8 cellular contexts compared by ENCODE assay signal in genomic region chr1:113871597-113872113, GRCh38. TPM values are rescaled to one million over a fixed set of nuclear protein-coding genes. Genes with fewer than 3 reads are reported as not detected.
DNase-seq lines count a peak whose midpoint lies in the region; ATAC-seq and TF ChIP-seq lines count a peak whose summit lies in the region.

Gene PTPN22 (minus strand): TSS chr1:113871712.

- H3K36me3 Mint-ChIP-seq in activated T-cell treated with anti-CD3 and anti-CD28 coated beads, Interleukin-2, amount 50 U/mL, for 4 hours (ENCODE audit: insufficient read depth): peaks cover 13% of the 10 kb centered on the region

- peaks cover 62% of the 10 kb centered on the region for H3K4me1 ChIP-seq in OCI-LY7 (ENCODE audit: insufficient read depth, low read length, poor library complexity, severe bottlenecking)

- peak; percentile 91 for DNase-seq in OCI-LY7 (ENCODE audit: low spot score)
- DNase-seq in activated T-cell treated with anti-CD3 and anti-CD28 coated beads, Interleukin-2, amount 50 U/mL, for 4 hours: peak; percentile 73
- DNase-seq in globus pallidus (ENCODE audit: low spot score): peak; percentile 45
- peak; percentile 89 for DNase-seq in stimulated activated CD4-positive, alpha-beta T cell treated with anti-CD3 and anti-CD28 coated beads, Interleukin-1b, Interleukin-23, amount 100 ng/mL, for 48 hours
- no peak for DNase-seq in HuH-7 (ENCODE audit: low spot score)
- no peak for DNase-seq in mesenteric fat pad (ENCODE audit: low spot score)

- TF ChIP-seq CTCF in OCI-LY7 (conservative IDR thresholded peaks at IDR 0.05; ENCODE audit: low read length): no peak

- intact Hi-C loops in OCI-LY7 (cut with micrococcal nuclease; ENCODE audit: unreplicated experiment): loop anchor here (1.0 to 5.0 kb wide), 4 partner anchors 34 to 59 kb away; partner anchors contain the start of genes DCLRE1B and RSBN1

- peaks cover 49% of the 10 kb centered on the region for H3K79me2 ChIP-seq in OCI-LY7 (ENCODE audit: insufficient read depth, low read depth, low read length)

- H3K4me3 ChIP-seq in OCI-LY7 (ENCODE audit: low read depth, low read length, poor library complexity, severe bottlenecking): peak within 1 kb of the TSS; percentile 77

- no peaks in the 10 kb centered on the region for H4K20me1 ChIP-seq in OCI-LY7 (ENCODE audit: insufficient read depth, low read length)

- H3K9me3 ChIP-seq in OCI-LY7 (ENCODE audit: low read length): no peaks in the 10 kb centered on the region

- H3K9me2 ChIP-seq in OCI-LY7 (ENCODE audit: insufficient read depth, low read length): no peaks in the 10 kb centered on the region

- peaks cover 20% of the 10 kb centered on the region for H3K36me3 ChIP-seq in OCI-LY7 (ENCODE audit: insufficient read depth, low read length)

- TF ChIP-seq POLR2A in GM18505 (IDR thresholded peaks at IDR 0.05; ENCODE audit: borderline replicate concordance, extremely low read depth, insufficient read depth, insufficient read length): peak; percentile 95

- no TSS peak for BruUV-seq in OCI-LY7 (replicated peaks; lab: Mats Ljungman, UMichigan)

- H3K9me3 Mint-ChIP-seq in activated T-cell treated with anti-CD3 and anti-CD28 coated beads, Interleukin-2, amount 50 U/mL, for 4 hours: peaks cover 3% of the 10 kb centered on the region

- ATAC-seq in GM18505 (IDR thresholded peaks at IDR 0.05; ENCODE audit: unreplicated experiment): peak; percentile 67
- ATAC-seq in HG02798 (IDR thresholded peaks at IDR 0.05; ENCODE audit: poor library complexity, unreplicated experiment): peak; percentile 92
- ATAC-seq in activated T-cell treated with anti-CD3 and anti-CD28 coated beads, Interleukin-2, amount 50 U/mL, for 4 hours: peak; percentile 91 to 92

- peaks cover 79% of the 10 kb centered on the region for H3K4me1 Mint-ChIP-seq in activated T-cell treated with anti-CD3 and anti-CD28 coated beads, Interleukin-2, amount 50 U/mL, for 4 hours (ENCODE audit: low read depth)

- peak within 1 kb of the TSS; percentile 90 for H3K4me3 Mint-ChIP-seq in activated T-cell treated with anti-CD3 and anti-CD28 coated beads, Interleukin-2, amount 50 U/mL, for 4 hours

- no peaks in the 10 kb centered on the region for H3K27me3 Mint-ChIP-seq in activated T-cell treated with anti-CD3 and anti-CD28 coated beads, Interleukin-2, amount 50 U/mL, for 4 hours (ENCODE audit: low read depth)

- peak within 1 kb of the TSS; percentile 84 for H2AFZ ChIP-seq in OCI-LY7 (ENCODE audit: low read length)

- H3K4me2 ChIP-seq in OCI-LY7 (ENCODE audit: low read length): peak within 1 kb of the TSS; percentile 78

- POLR2A ChIA-PET in OCI-LY7 (lab: Charles Lee): interaction anchor here (0.8 to 1.1 kb wide), 2 partner anchors 10 to 12 kb away, joined by 3 to 6 read pairs; no protein-coding TSS in a partner anchor

- H3K27ac ChIP-seq in OCI-LY7 (ENCODE audit: low read depth, low read length, poor library complexity, severe bottlenecking): peak within 1 kb of the TSS; percentile 93

- CTCF ChIA-PET in OCI-LY7 (lab: Charles Lee; ENCODE audit: unreplicated experiment): no interaction called here

RNA-seq across cellular contexts. Expression of gene PTPN22, which starts in this region (rescaled TPM):
- 27.5 and 29.4 TPM in 2 replicates for total RNA-seq in OCI-LY7 (2014; rRNA removed; shearing (Covaris generic))
- total RNA-seq in OCI-LY7 (2022) (53.5 and 63.0 TPM in 2 replicates), mesenteric fat pad (3.7 TPM)
- total RNA-seq in activated T-cell treated with anti-CD3 and anti-CD28 coated beads, Interleukin-2, amount 50 U/mL, for 4 hours: 10 to 100 TPM; 39.9 to 49.3 (median 46.8) TPM

Comparison
In these comparisons a context has a peak if more than half of its experiments do, and no peak if none do; other contexts are left out.
1. DNase-seq: peak in OCI-LY7 (single experiment), activated T-cell treated with anti-CD3 and anti-CD28 coated beads, Interleukin-2, amount 50 U/mL, for 4 hours (single experiment), globus pallidus (single experiment) and stimulated activated CD4-positive, alpha-beta T cell treated with anti-CD3 and anti-CD28 coated beads, Interleukin-1b, Interleukin-23, amount 100 ng/mL, for 48 hours (single experiment); none in HuH-7 (single experiment) and mesenteric fat pad (single experiment).
2. Peak in every context shown above with its lines, with median percentiles within 50 percentile points of each other: ATAC-seq.